Comparison of ENCODE assay signal across 9 cellular contexts in the genomic region with DNA sequence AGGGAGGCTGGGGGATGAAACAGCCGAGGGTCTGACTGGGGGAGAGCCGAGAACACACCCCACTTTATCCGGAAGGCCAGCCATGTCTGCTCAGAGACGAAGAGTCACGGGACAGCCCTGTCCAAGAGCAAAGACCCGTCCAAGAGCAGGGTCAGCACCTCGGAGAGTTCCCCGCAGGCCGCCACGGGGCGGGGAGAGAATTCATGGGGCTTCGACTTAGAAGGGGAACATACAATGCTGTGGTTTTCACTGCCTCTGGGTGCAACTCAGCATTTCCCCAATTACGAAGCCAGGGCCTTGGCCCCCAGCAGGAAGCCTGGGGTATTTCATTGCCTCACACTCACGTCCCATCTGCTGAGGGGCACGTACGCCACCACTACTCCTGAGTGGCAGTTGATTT. TPM values are rescaled to one million over a fixed set of nuclear protein-coding genes. Genes with fewer than 3 reads are reported as not detected.
DNase-seq lines count a peak whose midpoint lies in the region; ATAC-seq and TF ChIP-seq lines count a peak whose summit lies in the region.
"Had no signal": no experiment of that assay in that cellular context is flagged by ENCODE, and none has a peak within 500 bp of the region (broad histone marks: within the 10 kb centered on the region; RNA-seq: fewer than 3 reads in every experiment).

No MANE protein-coding gene starts in this region.

- WGBS in stomach, 5 donors, result 16 to 25% (median 19%) methylated on average over 13 to 16 of the region's 16 CpGs

- no peaks in the 10 kb centered on the region for H3K4me1 Mint-ChIP-seq in CD4-positive, CD25-positive, alpha-beta regulatory T cell

- TF ChIP-seq RAD21 in Ishikawa (IDR thresholded peaks at IDR 0.05; ENCODE audit: low read depth), result 0 out of 2 replicates have a peak, but pooled peaks have one; percentile 4

- no peaks in the 10 kb centered on the region for H3K4me1 ChIP-seq in CD4-positive, CD25-positive, alpha-beta regulatory T cell (ENCODE audit: control insufficient read depth, insufficient read depth, low read length, poor library complexity, severe bottlenecking)
- H3K4me1 ChIP-seq in upper lobe of right lung (no peaks in the 10 kb centered on the region), stomach (no peaks in the 10 kb centered on the region)

- no peak overlapping the region for H3K4me3 Mint-ChIP-seq in CD4-positive, CD25-positive, alpha-beta regulatory T cell
- H3K4me3 Mint-ChIP-seq: activated naive CD8-positive, alpha-beta T cell had no signal

- intact Hi-C loops in upper lobe of right lung (cut with DNase I) (no loop called here), stomach (cut with DNase I; ENCODE audit: low total_unique reads) (no loop called here)

- no peak for TF ChIP-seq CTCF in upper lobe of right lung (IDR thresholded peaks at IDR 0.05)
- TF ChIP-seq CTCF in stomach (IDR thresholded peaks at IDR 0.05), result no peak

- ATAC-seq in CD4-positive, CD25-positive, alpha-beta regulatory T cell (ENCODE audit: low read depth in 2 of 2), result peak; percentile 31 to 50
- ATAC-seq in upper lobe of right lung, result peak; percentile 68

- TF ChIP-seq EP300 in Ishikawa (IDR thresholded peaks at IDR 0.05; ENCODE audit: borderline replicate concordance), result no peak
- no peak for TF ChIP-seq EP300 in stomach (IDR thresholded peaks at IDR 0.05)

- peaks cover 14% of the 10 kb centered on the region for H3K27me3 Mint-ChIP-seq in CD4-positive, CD25-positive, alpha-beta regulatory T cell

- peak in 1 of 3 donors; percentile 22 for DNase-seq in CD4-positive, CD25-positive, alpha-beta regulatory T cell
- DNase-seq in activated CD8-positive, alpha-beta memory T cell treated with anti-CD3 and anti-CD28 coated beads, Interleukin-2, amount 50 U/mL, for 48 hours, result peak; percentile 69
- peak; percentile 51 for DNase-seq in iris pigment epithelial cell (ENCODE audit: low read depth)
- DNase-seq in upper lobe of right lung, result no peak
- no peak for DNase-seq in NCI-H1417 treated with DMSO at 0.1 percent for 48 hours (lab: John Stamatoyannopoulos, UW)
- DNase-seq in stomach, result no peak
- no peak for DNase-seq in NK-92 treated with Interleukin-12 subunit alpha and Interleukin-12 subunit beta, amount 100 ng/mL, for 24 hours (lab: John Stamatoyannopoulos, UW)

- H3K36me3 Mint-ChIP-seq in CD4-positive, CD25-positive, alpha-beta regulatory T cell, result no peaks in the 10 kb centered on the region
- H3K36me3 Mint-ChIP-seq: activated naive CD8-positive, alpha-beta T cell had no signal

- no peaks in the 10 kb centered on the region for H3K36me3 ChIP-seq in CD4-positive, CD25-positive, alpha-beta regulatory T cell (ENCODE audit: control insufficient read depth, insufficient read depth, low read length)
- H3K36me3 ChIP-seq in upper lobe of right lung (no peaks in the 10 kb centered on the region), stomach (no peaks in the 10 kb centered on the region)

- H3K4me3 ChIP-seq in CD4-positive, CD25-positive, alpha-beta regulatory T cell (ENCODE audit: low read depth, low read length), result no peak overlapping the region
- H3K4me3 ChIP-seq in upper lobe of right lung, result no peak overlapping the region
- H3K4me3 ChIP-seq in stomach, result no peak overlapping the region

- H3K9me3 Mint-ChIP-seq in CD4-positive, CD25-positive, alpha-beta regulatory T cell, result peaks cover 0 to 4% (median 0%) of the 10 kb centered on the region in 7 donors

- no peaks in the 10 kb centered on the region for H3K27me3 ChIP-seq in CD4-positive, CD25-positive, alpha-beta regulatory T cell (ENCODE audit: control insufficient read depth, insufficient read depth, low read length)
- H3K27me3 ChIP-seq in upper lobe of right lung (peaks cover 9% of the 10 kb centered on the region), stomach (peaks cover 0 to 74% (median 24%) of the 10 kb centered on the region in 3 donors)

- H3K27ac Mint-ChIP-seq in CD4-positive, CD25-positive, alpha-beta regulatory T cell, result peak overlapping the region in 1 of 3 donors; percentile 20
- H3K27ac Mint-ChIP-seq: activated naive CD8-positive, alpha-beta T cell had no signal

- no peak overlapping the region for H3K27ac ChIP-seq in CD4-positive, CD25-positive, alpha-beta regulatory T cell (ENCODE audit: insufficient read depth, low read length, poor library complexity, severe bottlenecking)
- H3K27ac ChIP-seq in upper lobe of right lung (no peak overlapping the region), stomach (no peak overlapping the region)

- no peak for TF ChIP-seq POLR2A in stomach (IDR thresholded peaks at IDR 0.05)

- no peaks in the 10 kb centered on the region for H3K9me3 ChIP-seq in CD4-positive, CD25-positive, alpha-beta regulatory T cell (ENCODE audit: control insufficient read depth in 2 of 2, low read length in 2 of 2)
- no peaks in the 10 kb centered on the region for H3K9me3 ChIP-seq in upper lobe of right lung
- H3K9me3 ChIP-seq in stomach, result peaks cover 0 to 10% (median 8%) of the 10 kb centered on the region in 4 donors

TF ChIP-seq in Ishikawa, 13 proteins besides CTCF, POLR2A, EP300 and RAD21:
- TF ChIP-seq ZBTB7A (IDR thresholded peaks at IDR 0.05; ENCODE audit: low read depth) (no peak), MAX (IDR thresholded peaks at IDR 0.05) (peak; percentile 33; the same call in 1 of the 2 replicates), REST (IDR thresholded peaks at IDR 0.05; ENCODE audit: low read depth) (peak; percentile 96), USF1 (IDR thresholded peaks at IDR 0.05) (peak; percentile 50; the same call in 1 of the 2 replicates), TAF1 (IDR thresholded peaks at IDR 0.05; ENCODE audit: low read depth) (no peak), TEAD4 (IDR thresholded peaks at IDR 0.05) (no peak)

RNA-seq across cellular contexts. Expression of gene JPH3, which starts 59.3 kb away (rescaled TPM):
- total RNA-seq in CD4-positive, CD25-positive, alpha-beta regulatory T cell, result not detected
- not detected for polyA plus RNA-seq in CD4-positive, CD25-positive, alpha-beta regulatory T cell
- total RNA-seq in upper lobe of right lung (0.29 TPM), stomach (1 to 10 TPM in 1 of 5 donors, under 1 TPM in 2, not detected in 2; 0.58 to 1.3 (median 0.73) TPM)
- 1 to 10 TPM in 1 of 3 donors, under 1 TPM in 2; 0.31 to 1.3 (median 0.46) TPM for polyA plus RNA-seq in stomach

Comparison
In these comparisons a context has a peak if more than half of its experiments do, and no peak if none do; other contexts are left out.
1. DNase-seq: peak in activated CD8-positive, alpha-beta memory T cell treated with anti-CD3 and anti-CD28 coated beads, Interleukin-2, amount 50 U/mL, for 48 hours (single experiment) and iris pigment epithelial cell (single experiment); none in upper lobe of right lung (single experiment), NCI-H1417 treated with DMSO at 0.1 percent for 48 hours (single experiment), stomach (single experiment) and NK-92 treated with Interleukin-12 subunit alpha and Interleukin-12 subunit beta, amount 100 ng/mL, for 24 hours (single experiment).